ENCODE assay signal across 8 cellular contexts in genomic region chr20:35619196-35620095, GRCh38. TPM values are rescaled to one million over a fixed set of nuclear protein-coding genes. Genes with fewer than 3 reads are reported as not detected.
DNase-seq lines count a peak whose midpoint lies in the region; FAIRE-seq and TF ChIP-seq lines count a peak whose summit lies in the region.

No MANE protein-coding gene starts in this region.

- H3K4me2 ChIP-seq in neuronal stem cell (ENCODE audit: insufficient read depth, low read length, poor library complexity, severe bottlenecking) = peak overlapping the region; percentile 93

- peak; percentile 71 for TF ChIP-seq CTCF in BE2C (IDR thresholded peaks at IDR 0.05; ENCODE audit: low read depth, low read length)
- TF ChIP-seq CTCF in Peyer's patch (IDR thresholded peaks at IDR 0.05) = peak in 4 of 6 experiments; percentile 13 to 57 (median 28)
- peak; percentile 41 for TF ChIP-seq CTCF in fibroblast of villous mesenchyme (IDR thresholded peaks at IDR 0.05; ENCODE audit: insufficient read depth, low read depth, low read length)

- no peak overlapping the region for H2BK12ac ChIP-seq in neuronal stem cell (ENCODE audit: low read length)

- H3K14ac ChIP-seq in neuronal stem cell (ENCODE audit: low read length) = no peak overlapping the region

- no peak for TF ChIP-seq POLR2A in Peyer's patch (IDR thresholded peaks at IDR 0.05)

- H4K8ac ChIP-seq in neuronal stem cell (ENCODE audit: low read depth, low read length) = no peak overlapping the region

- no peaks in the 10 kb centered on the region for H3K79me1 ChIP-seq in neuronal stem cell (ENCODE audit: low read depth, low read length)

- peak overlapping the region; percentile 38 for H2BK15ac ChIP-seq in neuronal stem cell (ENCODE audit: low read length)

- no peaks in the 10 kb centered on the region for H3K9me3 ChIP-seq in BE2C
- H3K9me3 ChIP-seq in HUES6 (ENCODE audit: control insufficient read depth, insufficient read depth, low read depth, low read length) = no peaks in the 10 kb centered on the region
- no peaks in the 10 kb centered on the region for H3K9me3 ChIP-seq in Peyer's patch
- no peaks in the 10 kb centered on the region for H3K9me3 ChIP-seq in neuronal stem cell (replicated peaks in 1 of 2; ENCODE audit: control insufficient read depth in 2 of 2, insufficient read depth in 1 of 2, low read depth in 1 of 2, low read length in 2 of 2)
- no peaks in the 10 kb centered on the region for H3K9me3 ChIP-seq in stomach smooth muscle (ENCODE audit: control insufficient read depth in 2 of 2, low read length in 2 of 2)

- H3K27me3 ChIP-seq in BE2C = no peaks in the 10 kb centered on the region
- H3K27me3 ChIP-seq in HUES6 (ENCODE audit: control insufficient read depth, insufficient read depth, low read length) = peaks cover 11% of the 10 kb centered on the region
- no peaks in the 10 kb centered on the region for H3K27me3 ChIP-seq in Peyer's patch
- H3K27me3 ChIP-seq in neuronal stem cell (ENCODE audit: control insufficient read depth in 3 of 3, insufficient read depth in 3 of 3, low read depth in 1 of 3, low read length in 3 of 3) = peaks cover 0 to 12% (median 0%) of the 10 kb centered on the region in 3 experiments
- no peaks in the 10 kb centered on the region for H3K27me3 ChIP-seq in stomach smooth muscle (ENCODE audit: control insufficient read depth in 1 of 2, insufficient read depth in 2 of 2, low read length in 2 of 2)

- no peak overlapping the region for H2BK120ac ChIP-seq in neuronal stem cell (ENCODE audit: low read depth, low read length)

- peak overlapping the region; percentile 94 for H3K18ac ChIP-seq in neuronal stem cell (ENCODE audit: low read length)

- no peak overlapping the region for H3K4ac ChIP-seq in neuronal stem cell (ENCODE audit: low read length)

- no peak overlapping the region for H4K91ac ChIP-seq in neuronal stem cell (ENCODE audit: low read depth, low read length, poor library complexity)

- no peaks in the 10 kb centered on the region; the same call in 1 of the 2 replicates for H3K36me3 ChIP-seq in BE2C
- H3K36me3 ChIP-seq in HUES6 (ENCODE audit: control insufficient read depth, insufficient read depth, low read length) = peaks cover 3% of the 10 kb centered on the region; the same call in 1 of the 2 replicates
- H3K36me3 ChIP-seq in Peyer's patch = peaks cover 0 to under 1% (median 0%) of the 10 kb centered on the region in 3 donors
- peaks cover 5 to 25% of the 10 kb centered on the region in 2 donors for H3K36me3 ChIP-seq in neuronal stem cell (replicated peaks in 1 of 2; ENCODE audit: control insufficient read depth in 2 of 2, insufficient read depth in 2 of 2, low read length in 2 of 2)
- H3K36me3 ChIP-seq in stomach smooth muscle (ENCODE audit: control insufficient read depth in 2 of 2, insufficient read depth in 2 of 2, low read length in 2 of 2) = peaks cover 4 to 7% of the 10 kb centered on the region in 2 donors

- no peak overlapping the region for H3K9ac ChIP-seq in HUES6 (ENCODE audit: low read length)
- peak overlapping the region; percentile 79 for H3K9ac ChIP-seq in neuronal stem cell (ENCODE audit: low read depth, low read length, poor library complexity)
- no peak overlapping the region for H3K9ac ChIP-seq in stomach smooth muscle (ENCODE audit: low read length in 2 of 2)

- H3K27ac ChIP-seq in HUES6 (ENCODE audit: low read depth, low read length) (no peak overlapping the region), Peyer's patch (peak overlapping the region in 3 of 4 donors; percentile 2 to 62 (median 14)), neuronal stem cell (replicated peaks; ENCODE audit: low read length) (peak overlapping the region; percentile 87), stomach smooth muscle (ENCODE audit: low read length) (no peak overlapping the region)

- H2AFZ ChIP-seq in neuronal stem cell (ENCODE audit: low read length) = peak overlapping the region; percentile 77

- DNase-seq in BE2C (peak; percentile 91), GM19239 (ENCODE audit: insufficient read length, low spot score) (peak; percentile 67), Peyer's patch (peak; percentile 81 to 88 (median 85)), activated T-helper 1 cell treated with Interleukin-2 at 50 U/mL for 16 hours (ENCODE audit: low read depth) (peak; percentile 60), fibroblast of villous mesenchyme (ENCODE audit: low read depth) (peak; percentile 79), neuronal stem cell (ENCODE audit: low spot score) (peak; percentile 85)

- FAIRE-seq in GM19239 (lab: Jason Lieb, UNC) = peak; percentile 94

- H3K23ac ChIP-seq in neuronal stem cell (ENCODE audit: low read depth, low read length, poor library complexity) = peak overlapping the region; percentile 52

- H3K4me3 ChIP-seq in BE2C (ENCODE audit: low read depth, low read length) = peak overlapping the region; percentile 80
- H3K4me3 ChIP-seq in HUES6 (ENCODE audit: low read depth, low read length) = peak overlapping the region; percentile 70
- H3K4me3 ChIP-seq in Peyer's patch = peak overlapping the region; percentile 47 to 59 (median 52)
- peak overlapping the region; percentile 64 for H3K4me3 ChIP-seq in fibroblast of villous mesenchyme (ENCODE audit: low read depth, low read length)
- H3K4me3 ChIP-seq in neuronal stem cell (ENCODE audit: low read length in 2 of 2) = peak overlapping the region; percentile 40 to 84
- peak overlapping the region; percentile 66 to 76 for H3K4me3 ChIP-seq in stomach smooth muscle (ENCODE audit: low read length in 2 of 2)

- H2BK5ac ChIP-seq in neuronal stem cell (ENCODE audit: low read length) = peak overlapping the region; percentile 35

- WGBS in neuronal stem cell (ENCODE audit: extremely low coverage in 2 of 2, insufficient read length in 2 of 2, insufficient replicate concordance in 1 of 2), 2 donors = no CpG with 5 or more reads among the region's 49 CpGs

- no peak overlapping the region for H2AK5ac ChIP-seq in neuronal stem cell (ENCODE audit: low read depth, low read length)

- H3K4me1 ChIP-seq in BE2C = peaks cover 9% of the 10 kb centered on the region
- peaks cover 17% of the 10 kb centered on the region for H3K4me1 ChIP-seq in HUES6 (ENCODE audit: control insufficient read depth, insufficient read depth, low read length)
- H3K4me1 ChIP-seq in Peyer's patch = peaks cover 0 to 33% (median 21%) of the 10 kb centered on the region in 4 donors
- H3K4me1 ChIP-seq in neuronal stem cell (ENCODE audit: control insufficient read depth in 2 of 2, insufficient read depth in 1 of 2, low read depth in 1 of 2, low read length in 2 of 2) = peaks cover 12% of the 10 kb centered on the region in 2 donors
- H3K4me1 ChIP-seq in stomach smooth muscle (ENCODE audit: control insufficient read depth, insufficient read depth, low read length) = peaks cover 34% of the 10 kb centered on the region

RNA-seq across cellular contexts. Expression of gene SPAG4, which starts 3.8 kb away (rescaled TPM):
- polyA plus RNA-seq in BE2C (2012; ENCODE audit: insufficient read depth, insufficient read length, low read depth) = 4.7 TPM
- total RNA-seq in Peyer's patch (10 to 100 TPM in 2 of 4 donors, not detected in 2; 10.7 to 28.1 TPM), fibroblast of villous mesenchyme (5.6 and 8.1 TPM in 2 replicates)
- 3.1 TPM for polyA plus RNA-seq in neuronal stem cell (2013, experiment 1 of 2)
- polyA plus RNA-seq in neuronal stem cell (2013, experiment 2 of 2) = 3.2 TPM

RNA-seq across cellular contexts. Expression of gene CPNE1, which starts 45.3 kb away (rescaled TPM):
- 549 TPM for polyA plus RNA-seq in BE2C (2012; ENCODE audit: insufficient read depth, insufficient read length, low read depth)
- total RNA-seq in Peyer's patch (100 to 1,000 TPM in 3 of 4 donors, 10 to 100 TPM in 1; 84.9 to 201 (median 127) TPM), fibroblast of villous mesenchyme (92.0 and 143 TPM in 2 replicates)
- polyA plus RNA-seq in neuronal stem cell (2013, experiment 1 of 2) = 191 TPM
- polyA plus RNA-seq in neuronal stem cell (2013, experiment 2 of 2) = 176 TPM

RNA-seq across cellular contexts. Expression of gene RBM12, which starts 45.3 kb away (rescaled TPM):
- 41.7 TPM for polyA plus RNA-seq in BE2C (2012; ENCODE audit: insufficient read depth, insufficient read length, low read depth)
- total RNA-seq in Peyer's patch (10 to 100 TPM; 21.1 to 38.1 (median 32.3) TPM), fibroblast of villous mesenchyme (50.9 and 56.1 TPM in 2 replicates)
- polyA plus RNA-seq in neuronal stem cell (2013, experiment 1 of 2) = 127 TPM
- polyA plus RNA-seq in neuronal stem cell (2013, experiment 2 of 2) = 126 TPM

Comparison
In these comparisons a context has a peak if more than half of its experiments do, and no peak if none do; other contexts are left out.
1. H3K27ac ChIP-seq: peak in Peyer's patch (3 of 4) and neuronal stem cell (single experiment); none in HUES6 (single experiment) and stomach smooth muscle (single experiment).
2. Peak in every context shown above with its lines, with median percentiles within 50 percentile points of each other: DNase-seq, H3K4me3 ChIP-seq and CTCF ChIP-seq.